9 cellular contexts compared by ENCODE assay signal in the genomic region with DNA sequence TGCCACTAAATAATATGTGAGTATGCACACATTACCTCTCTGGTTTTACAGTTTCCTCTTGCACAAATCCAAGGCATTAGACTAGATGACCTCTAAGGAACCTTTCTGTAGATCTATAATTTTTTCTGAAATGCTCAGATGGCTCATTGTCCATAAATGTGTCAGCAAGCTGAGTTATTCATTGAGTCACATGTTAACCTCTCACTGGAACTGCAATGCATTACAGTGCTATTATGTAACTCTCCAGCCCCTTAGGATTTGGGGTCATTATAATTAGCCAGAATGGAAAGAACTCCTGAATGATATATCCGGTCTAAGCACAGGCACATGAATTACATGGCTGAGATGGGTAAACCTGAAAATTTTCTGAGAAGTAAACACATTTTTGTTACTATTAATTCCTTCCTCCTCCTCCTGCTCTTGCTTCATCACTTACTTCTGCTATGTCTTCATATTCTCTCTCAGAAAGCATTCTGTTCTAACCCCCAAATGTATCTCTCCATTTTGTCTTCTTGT. TPM values are rescaled to one million over a fixed set of nuclear protein-coding genes. Genes with fewer than 3 reads are reported as not detected.
DNase-seq lines count a peak whose midpoint lies in the region; ATAC-seq and TF ChIP-seq lines count a peak whose summit lies in the region.
"Had no signal": no experiment of that assay in that cellular context is flagged by ENCODE, and none has a peak within 500 bp of the region (broad histone marks: within the 10 kb centered on the region; RNA-seq: fewer than 3 reads in every experiment).

No MANE protein-coding gene starts in this region.

- H3K27me3 Mint-ChIP-seq in CD8-positive, alpha-beta T cell (ENCODE audit: low read depth): no peaks in the 10 kb centered on the region

- no peaks in the 10 kb centered on the region for H3K9me3 Mint-ChIP-seq in CD8-positive, alpha-beta T cell

- no peaks in the 10 kb centered on the region for H3K36me3 Mint-ChIP-seq in CD8-positive, alpha-beta T cell

- ATAC-seq in GM19023 (IDR thresholded peaks at IDR 0.05; ENCODE audit: unreplicated experiment): peak; percentile 44
- peak; percentile 40 for ATAC-seq in HG03103 (IDR thresholded peaks at IDR 0.05; ENCODE audit: low read depth, unreplicated experiment)
- ATAC-seq in CD8-positive, alpha-beta T cell: no peak

- no peaks in the 10 kb centered on the region for H3K36me3 ChIP-seq in adrenal gland (replicated peaks in 1 of 2)
- no peaks in the 10 kb centered on the region for H3K36me3 ChIP-seq in CD8-positive, alpha-beta T cell (ENCODE audit: insufficient read depth, low read length)
- H3K36me3 ChIP-seq: thyroid gland had no signal

- POLR2A ChIA-PET in CD8-positive, alpha-beta T cell (lab: Charles Lee): no interaction called here

- DNase-seq in adrenal gland (no peak), retinal pigment epithelial cell (ENCODE audit: low read depth) (peak; percentile 72), ureter (ENCODE audit: low spot score) (no peak), NCI-H774 (lab: John Stamatoyannopoulos, UW) (no peak), NCI-H510A treated with DMSO at 0.1 percent for 48 hours (lab: John Stamatoyannopoulos, UW) (no peak)
- DNase-seq in CD8-positive, alpha-beta T cell: no peak
- DNase-seq: thyroid gland had no signal

- intact Hi-C loops in adrenal gland (cut with DNase I): no loop called here
- intact Hi-C loops in CD8-positive, alpha-beta T cell (cut with DNase I, micrococcal nuclease): no loop called here

- H3K4me1 Mint-ChIP-seq in CD8-positive, alpha-beta T cell (ENCODE audit: low read depth): no peaks in the 10 kb centered on the region

- peak overlapping the region in 4 of 5 donors; percentile 6 to 46 (median 30) for H3K27ac ChIP-seq in adrenal gland
- H3K27ac ChIP-seq in CD8-positive, alpha-beta T cell (ENCODE audit: low read depth, low read length): no peak overlapping the region
- H3K27ac ChIP-seq: thyroid gland had no signal

- H3K4me3 Mint-ChIP-seq in CD8-positive, alpha-beta T cell: no peak overlapping the region

- 32 to 69% (median 41%) methylated on average over 1 of the region's 1 CpG for WGBS in adrenal gland, 4 donors

- no peaks in the 10 kb centered on the region for H3K27me3 ChIP-seq in adrenal gland
- no peaks in the 10 kb centered on the region for H3K27me3 ChIP-seq in CD8-positive, alpha-beta T cell (ENCODE audit: insufficient read depth, low read length)
- H3K27me3 ChIP-seq: thyroid gland had no signal

- H3K9me3 ChIP-seq in adrenal gland (replicated peaks in 1 of 3): no peaks in the 10 kb centered on the region
- no peaks in the 10 kb centered on the region for H3K9me3 ChIP-seq in CD8-positive, alpha-beta T cell (ENCODE audit: low read length)
- H3K9me3 ChIP-seq: thyroid gland had no signal

- CTCF ChIA-PET in CD8-positive, alpha-beta T cell (lab: Charles Lee): no interaction called here

- H3K4me3 ChIP-seq in adrenal gland (no peak overlapping the region), retinal pigment epithelial cell (ENCODE audit: low read length) (no peak overlapping the region)
- no peak overlapping the region for H3K4me3 ChIP-seq in CD8-positive, alpha-beta T cell (ENCODE audit: low read depth, low read length)
- H3K4me3 ChIP-seq: thyroid gland had no signal

- H3K4me1 ChIP-seq in adrenal gland (replicated peaks in 1 of 2): peaks cover 12 to 19% of the 10 kb centered on the region in 2 donors
- H3K4me1 ChIP-seq in CD8-positive, alpha-beta T cell (ENCODE audit: insufficient read depth, low read length): no peaks in the 10 kb centered on the region
- H3K4me1 ChIP-seq: thyroid gland had no signal

- no peak overlapping the region for H3K27ac Mint-ChIP-seq in CD8-positive, alpha-beta T cell

- no peak for TF ChIP-seq CTCF in adrenal gland (IDR thresholded peaks at IDR 0.05)
- no peak for TF ChIP-seq CTCF in retinal pigment epithelial cell (conservative IDR thresholded peaks at IDR 0.05; ENCODE audit: low read depth, low read length)
- no peak for TF ChIP-seq CTCF in CD8-positive, alpha-beta T cell (IDR thresholded peaks at IDR 0.05)

- no peak for TF ChIP-seq POLR2A in adrenal gland (IDR thresholded peaks at IDR 0.05)

RNA-seq across cellular contexts. Expression of gene DRAM1, which starts 20.3 kb away (rescaled TPM):
- total RNA-seq in adrenal gland (10 to 100 TPM; 17.8 to 46.4 (median 34.7) TPM), ureter (16.4 TPM)
- 10 to 100 TPM; 14.7 to 25.6 (median 17.4) TPM for polyA plus RNA-seq in adrenal gland
- 1 to 10 TPM; 3.5 to 7.5 TPM for total RNA-seq in CD8-positive, alpha-beta T cell

RNA-seq across cellular contexts. Expression of gene GNPTAB, which starts 26.3 kb away (rescaled TPM):
- 10 to 100 TPM in 7 of 8 donors, 1 to 10 TPM in 1; 8.6 to 31.3 (median 19.6) TPM for total RNA-seq in adrenal gland
- 10 to 100 TPM in 2 of 3 donors, 1 to 10 TPM in 1; 7.6 to 11.2 (median 10.7) TPM for polyA plus RNA-seq in adrenal gland
- 57.0 TPM for total RNA-seq in ureter
- 10 to 100 TPM; 40.4 to 46.9 TPM for total RNA-seq in CD8-positive, alpha-beta T cell
